Comparison of ENCODE assay signal across 8 cellular contexts in the genomic region with DNA sequence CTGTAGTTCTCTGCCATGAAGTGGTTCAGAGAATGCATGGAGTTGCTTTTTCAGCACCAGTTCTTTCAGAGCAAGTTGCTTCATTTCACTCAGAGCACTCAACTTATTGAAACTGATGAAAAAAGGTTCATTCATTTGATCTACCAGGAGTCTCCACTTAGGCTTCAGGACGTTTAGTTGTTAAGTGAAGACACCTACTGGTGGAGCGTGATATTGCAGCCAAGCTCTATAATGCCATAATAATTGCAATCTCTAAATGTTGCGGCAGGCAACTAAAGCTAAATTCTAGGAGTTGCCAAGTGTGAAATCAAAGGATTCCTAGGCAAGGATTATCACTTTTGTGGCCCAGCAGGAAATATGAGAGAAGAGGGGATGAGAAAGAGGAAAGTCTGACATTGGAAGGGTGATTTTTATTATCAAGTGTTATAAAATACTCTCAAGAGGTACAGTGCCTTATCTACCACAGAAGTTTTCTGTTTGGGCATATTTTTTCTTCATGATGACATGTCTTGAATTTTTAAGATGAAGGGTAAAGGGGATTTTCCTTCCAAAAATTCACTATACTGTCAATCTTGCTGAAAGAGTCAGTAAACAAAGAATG.
A peak's percentile ranks its signal among the peaks of the same experiment; 100 is the strongest.
DNase-seq lines count a peak whose midpoint lies in the region; ATAC-seq, FAIRE-seq and TF ChIP-seq lines count a peak whose summit lies in the region.

No MANE protein-coding gene starts in this region.

- H3K36me3 ChIP-seq in upper lobe of right lung: peaks cover 8% of the 10 kb centered on the region

- no peaks in the 10 kb centered on the region for H3K9me3 ChIP-seq in upper lobe of right lung

- H3K4me1 ChIP-seq in upper lobe of right lung: no peaks in the 10 kb centered on the region

- DNase-seq in D721Med (ENCODE audit: insufficient read length, low spot score) (no peak), HCEC 1CT (peak; percentile 49), iPS-NIHi11 (ENCODE audit: low spot score) (peak; percentile 55), upper lobe of right lung (no peak), occipital lobe (lab: John Stamatoyannopoulos, UW) (no peak), NCI-H2171 (lab: John Stamatoyannopoulos, UW) (no peak)
- DNase-seq in activated CD4-positive, alpha-beta T cell treated with anti-CD3 and anti-CD28 coated beads, Interleukin-2, amount 50 U/mL, for 48 hours: peak; percentile 64 to 68
- no peak for DNase-seq in activated effector memory CD4-positive, alpha-beta T cell treated with Interleukin-2 at 50 U/mL for 16 hours

- no peak for FAIRE-seq in D721Med (lab: Jason Lieb, UNC)

- peak; percentile 61 for ATAC-seq in upper lobe of right lung

- intact Hi-C loops in upper lobe of right lung (cut with DNase I): no loop called here

- peak; percentile 36 for TF ChIP-seq CTCF in D721Med (IDR thresholded peaks at IDR 0.05; ENCODE audit: insufficient read depth, missing control alignments)
- TF ChIP-seq CTCF in upper lobe of right lung (IDR thresholded peaks at IDR 0.05): peak; percentile 59

- H3K27ac ChIP-seq in upper lobe of right lung: no peak overlapping the region

- no peak overlapping the region for H3K4me3 ChIP-seq in upper lobe of right lung

- no peaks in the 10 kb centered on the region for H3K27me3 ChIP-seq in upper lobe of right lung

Comparison
In these comparisons a context has a peak if more than half of its experiments do, and no peak if none do; other contexts are left out.
1. DNase-seq: peak in HCEC 1CT (single experiment), activated CD4-positive, alpha-beta T cell treated with anti-CD3 and anti-CD28 coated beads, Interleukin-2, amount 50 U/mL, for 48 hours (2 of 2) and iPS-NIHi11 (single experiment); none in D721Med (single experiment), upper lobe of right lung (single experiment), occipital lobe (single experiment), activated effector memory CD4-positive, alpha-beta T cell treated with Interleukin-2 at 50 U/mL for 16 hours (single experiment) and NCI-H2171 (single experiment).